8 cellular contexts compared by ENCODE assay signal in genomic region chrX:4547218-4547836, GRCh38.
DNase-seq lines count a peak whose midpoint lies in the region; ATAC-seq and TF ChIP-seq lines count a peak whose summit lies in the region.

No MANE protein-coding gene starts in this region.

- H3F3A ChIP-seq in MM.1S (ENCODE audit: insufficient read depth, low read length): no peaks in the 10 kb centered on the region

- ATAC-seq in GM19023 (IDR thresholded peaks at IDR 0.05; ENCODE audit: unreplicated experiment): peak; percentile 86
- ATAC-seq in naive B cell (ENCODE audit: low read depth in 2 of 2): peak in 1 of 2 donors; percentile 30
- ATAC-seq in upper lobe of left lung (ENCODE audit: low FRiP score in 2 of 2): no peak
- ATAC-seq in GM19455 (IDR thresholded peaks at IDR 0.05; ENCODE audit: unreplicated experiment): no peak

- no peaks in the 10 kb centered on the region for H3K4me1 Mint-ChIP-seq in naive B cell

- H3K27ac ChIP-seq in MM.1S (ENCODE audit: low read length): no peak overlapping the region
- no peak overlapping the region for H3K27ac ChIP-seq in upper lobe of left lung

- H3K4me3 Mint-ChIP-seq in naive B cell: no peak overlapping the region

- 45 to 80% methylated on average over 4 to 12 of the region's 12 CpGs for WGBS in upper lobe of left lung, 2 donors

- H3K27me3 ChIP-seq in MM.1S (replicated peaks; ENCODE audit: insufficient read depth, low read length): no peaks in the 10 kb centered on the region
- no peaks in the 10 kb centered on the region for H3K27me3 ChIP-seq in upper lobe of left lung

- H3K36me3 Mint-ChIP-seq in naive B cell: no peaks in the 10 kb centered on the region

- H3K36me3 ChIP-seq in MM.1S (replicated peaks; ENCODE audit: insufficient read depth, low read length) (no peaks in the 10 kb centered on the region), upper lobe of left lung (no peaks in the 10 kb centered on the region)

- TF ChIP-seq CTCF in MM.1S (IDR thresholded peaks at IDR 0.05; ENCODE audit: low read length): peak; percentile 77
- TF ChIP-seq CTCF in epithelial cell of proximal tubule (conservative IDR thresholded peaks at IDR 0.05; ENCODE audit: low read depth, low read length): peak; percentile 71
- peak; percentile 71 to 95 (median 82) for TF ChIP-seq CTCF in upper lobe of left lung (IDR thresholded peaks at IDR 0.05)

- no peak overlapping the region for H3K9ac ChIP-seq in MM.1S (ENCODE audit: low read length)

- no peak overlapping the region for H3K27ac Mint-ChIP-seq in naive B cell

- no peak overlapping the region for H3K4me3 ChIP-seq in MM.1S (ENCODE audit: low read length)
- H3K4me3 ChIP-seq in epithelial cell of proximal tubule (ENCODE audit: low read depth, low read length): no peak overlapping the region
- H3K4me3 ChIP-seq in upper lobe of left lung: no peak overlapping the region

- H4K20me1 ChIP-seq in MM.1S (ENCODE audit: insufficient read depth, low read length): no peaks in the 10 kb centered on the region

- H3K4me2 ChIP-seq in MM.1S (ENCODE audit: low read depth, low read length): no peak overlapping the region

- peaks cover 0 to 9% (median 0%) of the 10 kb centered on the region in 3 donors for H3K27me3 Mint-ChIP-seq in naive B cell

- no peaks in the 10 kb centered on the region for H3K9me3 ChIP-seq in MM.1S (replicated peaks; ENCODE audit: insufficient read depth, low read length)
- no peaks in the 10 kb centered on the region for H3K9me3 ChIP-seq in upper lobe of left lung

- peaks cover 0 to 1% (median 0%) of the 10 kb centered on the region in 7 donors for H3K9me3 Mint-ChIP-seq in naive B cell

- DNase-seq in COLO829 (ENCODE audit: low spot score) (peak; percentile 42), MM.1S (peak; percentile 38), epithelial cell of proximal tubule (ENCODE audit: low read depth) (no peak), naive B cell (peak; percentile 33), upper lobe of left lung (peak in 1 of 2 donors; percentile 41)
- DNase-seq in activated CD4-positive, alpha-beta T cell treated with anti-CD3 and anti-CD28 coated beads, Interleukin-2, amount 50 U/mL, for 1 hour: peak; percentile 7

- H3K79me2 ChIP-seq in MM.1S (ENCODE audit: low read length): no peaks in the 10 kb centered on the region

- TF ChIP-seq EP300 in upper lobe of left lung (IDR thresholded peaks at IDR 0.05): no peak

- no peak for TF ChIP-seq POLR2A in upper lobe of left lung (IDR thresholded peaks at IDR 0.05)

- H3K4me1 ChIP-seq in MM.1S (ENCODE audit: low read length): no peaks in the 10 kb centered on the region
- no peaks in the 10 kb centered on the region for H3K4me1 ChIP-seq in upper lobe of left lung

- no peak overlapping the region for H2AFZ ChIP-seq in MM.1S (ENCODE audit: low read length)

- H3K9me2 ChIP-seq in MM.1S (replicated peaks; ENCODE audit: insufficient read depth, low read length): no peaks in the 10 kb centered on the region
